Comparison of ENCODE assay signal across 7 cellular contexts in the genomic region with DNA sequence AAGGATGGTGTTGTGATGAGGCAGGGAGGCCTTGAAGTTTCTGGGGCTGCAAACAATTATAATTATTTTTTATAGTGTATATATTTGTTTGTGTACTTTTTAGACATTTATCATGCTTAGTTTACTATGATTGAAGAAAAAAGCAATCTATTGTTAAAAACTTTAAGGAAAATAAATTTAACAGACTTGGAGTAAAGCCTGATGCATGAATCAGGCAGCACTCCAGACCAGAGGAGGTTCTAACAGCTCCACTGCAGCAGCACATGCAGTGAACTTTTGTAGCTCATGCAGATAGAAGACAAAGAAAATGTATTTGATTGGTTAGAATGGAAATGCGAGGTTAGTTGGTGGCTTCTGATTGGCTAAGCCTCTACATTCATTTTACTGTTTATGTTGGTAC.
"Had no signal": no experiment of that assay in that cellular context is flagged by ENCODE, and none has a peak within 500 bp of the region (broad histone marks: within the 10 kb centered on the region; RNA-seq: fewer than 3 reads in every experiment).

No MANE protein-coding gene starts in this region.

- H3K9me3 Mint-ChIP-seq: HFFc6 had no signal

- ATAC-seq: GM23338, K562 had no signal

- H3K4me1 Mint-ChIP-seq: GM23338, H9 had no signal

- H3K4me3 Mint-ChIP-seq: GM23338, H9, HFFc6 had no signal

- DNase-seq: H9, HCEC 1CT, HFFc6, IMR-90, KG1 had no signal

- H3K4me2 ChIP-seq: GM23338 had no signal

- H3K27ac Mint-ChIP-seq: GM23338, H9, HFFc6 had no signal

- H2AFZ ChIP-seq: GM23338 had no signal

- H3K4me3 ChIP-seq: GM23338, K562 had no signal
